Comparison of ENCODE assay signal across 2 cellular contexts in genomic region chr2:46311651-46312223, GRCh38.
TF ChIP-seq lines count a peak whose summit lies in the region.

No MANE protein-coding gene starts in this region.

TF ChIP-seq in HCT116, 20 proteins besides CTCF, POLR2A, EP300 and RAD21:
- no peak for TF ChIP-seq EZH2phosphoT487 (IDR thresholded peaks at IDR 0.05; ENCODE audit: borderline replicate concordance)
- TF ChIP-seq MAX (IDR thresholded peaks at IDR 0.05), result no peak
- TF ChIP-seq ZBTB33 (IDR thresholded peaks at IDR 0.05; ENCODE audit: extremely low read depth, insufficient replicate concordance, low read length), result no peak
- TF ChIP-seq YY1 (IDR thresholded peaks at IDR 0.05; ENCODE audit: extremely low read depth, insufficient replicate concordance, low read depth, low read length), result no peak
- no peak for TF ChIP-seq SP1 (IDR thresholded peaks at IDR 0.05; ENCODE audit: low read depth)
- no peak for TF ChIP-seq CEBPB (IDR thresholded peaks at IDR 0.05; ENCODE audit: low read depth)
- no peak for TF ChIP-seq REST (IDR thresholded peaks at IDR 0.05; ENCODE audit: low read depth)
- TF ChIP-seq CBX3 (IDR thresholded peaks at IDR 0.05; ENCODE audit: low read depth), result no peak
- TF ChIP-seq TCF7L2 (IDR thresholded peaks at IDR 0.05; ENCODE audit: borderline replicate concordance, extremely low read depth, insufficient read depth, insufficient read length), result no peak
- no peak for TF ChIP-seq EGR1 (IDR thresholded peaks at IDR 0.05; ENCODE audit: low read depth)
- TF ChIP-seq FOSL1 (IDR thresholded peaks at IDR 0.05; ENCODE audit: low read depth), result no peak
- no peak for TF ChIP-seq ELF1 (IDR thresholded peaks at IDR 0.05; ENCODE audit: borderline replicate concordance, low read depth)
- no peak for TF ChIP-seq SRF (IDR thresholded peaks at IDR 0.05; ENCODE audit: low read depth)
- no peak for TF ChIP-seq ZNF274 (IDR thresholded peaks at IDR 0.05; ENCODE audit: low read depth, low read length)

TF ChIP-seq in HepG2, 621 proteins besides CTCF, POLR2A, EP300 and RAD21:
- TF ChIP-seq BCL3 (CRISPR knock-in tag; IDR thresholded peaks at IDR 0.05), result 0 out of 2 replicates have a peak, but pooled peaks have one; percentile 30
- no peak for TF ChIP-seq ZNF678 (CRISPR knock-in tag; IDR thresholded peaks at IDR 0.05)
- no peak for TF ChIP-seq ZNF276 (CRISPR knock-in tag; IDR thresholded peaks at IDR 0.05; ENCODE audit: low read depth)
- 0 out of 2 replicates have a peak, but pooled peaks have one; percentile 6 for TF ChIP-seq PHF8 (CRISPR knock-in tag; IDR thresholded peaks at IDR 0.05)
- TF ChIP-seq REL (CRISPR knock-in tag; conservative IDR thresholded peaks at IDR 0.05), result no peak
- TF ChIP-seq ZNF781 (CRISPR knock-in tag; IDR thresholded peaks at IDR 0.05; ENCODE audit: borderline replicate concordance, not compliant biosample characterization), result no peak
- no peak for TF ChIP-seq PRMT3 (CRISPR knock-in tag; IDR thresholded peaks at IDR 0.05; ENCODE audit: borderline replicate concordance, low read depth)
- TF ChIP-seq SSRP1 (CRISPR knock-in tag; IDR thresholded peaks at IDR 0.05), result peak; percentile 59
